11 cellular contexts compared by ENCODE assay signal in the genomic region with DNA sequence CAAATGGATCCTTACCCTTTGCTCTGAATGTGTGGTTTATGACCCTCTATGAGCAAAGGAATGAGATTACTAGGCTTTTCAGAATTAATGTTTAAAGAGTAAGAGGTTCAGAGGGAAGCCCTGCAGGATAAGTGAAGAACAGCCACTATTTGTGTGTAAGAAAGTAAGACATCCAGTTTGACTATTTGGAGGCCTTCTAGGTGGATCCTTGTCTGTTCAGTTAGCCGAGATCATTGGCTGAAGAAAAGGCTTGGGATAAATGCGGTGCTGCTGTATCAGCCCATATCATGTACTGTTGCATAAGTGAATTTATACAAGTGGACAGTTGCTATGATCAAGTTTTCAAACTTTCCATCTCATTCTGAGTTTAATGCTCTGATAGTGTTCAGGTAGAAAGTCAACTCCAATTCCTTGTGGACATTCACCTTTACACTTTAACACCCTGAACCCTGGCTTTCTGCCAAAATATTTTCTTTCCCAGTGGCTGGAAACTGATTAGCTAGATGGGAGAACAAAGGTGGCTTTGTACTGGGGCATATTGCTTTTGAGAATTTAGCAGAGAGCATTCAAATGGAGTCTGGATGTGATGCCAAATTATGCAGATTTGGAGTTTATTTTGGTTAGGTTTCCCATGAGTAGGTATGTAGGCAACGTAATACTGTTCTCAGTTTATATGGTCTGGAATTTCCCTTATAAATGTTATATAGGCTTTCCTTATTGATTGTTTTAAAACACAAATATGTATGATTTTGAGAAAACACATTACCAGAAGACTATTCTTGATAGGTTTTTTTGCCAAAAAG. TPM values are rescaled to one million over a fixed set of nuclear protein-coding genes. Genes with fewer than 3 reads are reported as not detected.
DNase-seq lines count a peak whose midpoint lies in the region; ATAC-seq and TF ChIP-seq lines count a peak whose summit lies in the region.
"Had no signal": no experiment of that assay in that cellular context is flagged by ENCODE, and none has a peak within 500 bp of the region (broad histone marks: within the 10 kb centered on the region; RNA-seq: fewer than 3 reads in every experiment).

No MANE protein-coding gene starts in this region.

- H3K27ac ChIP-seq in PC-3 (ENCODE audit: low read length) (peak overlapping the region; percentile 42), foreskin keratinocyte (peak overlapping the region; percentile 7)

- no peak overlapping the region for H3K9ac ChIP-seq in PC-3 (ENCODE audit: low read length)

- no peaks in the 10 kb centered on the region for H3K9me3 ChIP-seq in PC-3 (ENCODE audit: low read length)

- DNase-seq in activated CD4-positive, CD25-positive, alpha-beta regulatory T cell (lab: John Stamatoyannopoulos, UW) = no peak
- no peak for DNase-seq in PC-3
- DNase-seq in foreskin keratinocyte = no peak
- DNase-seq in stimulated activated naive CD8-positive, alpha-beta T cell treated with anti-CD3 and anti-CD28 coated beads, Interleukin-15, Interleukin-2, amounts not matched to agents 100 U/mL and 50 U/mL, for 24 hours = no peak
- DNase-seq in CD1c-positive myeloid dendritic cell (ENCODE audit: extremely low spot score) = no peak
- DNase-seq: activated naive CD8-positive, alpha-beta T cell treated with anti-CD3 and anti-CD28 coated beads, Interleukin-2, amount 10 ng/mL, durations not matched to agents 7 days and 5 days; AML-193; stimulated activated CD8-positive, alpha-beta memory T cell treated with anti-CD3 and anti-CD28 coated beads, Interleukin-4, amount 100 ng/mL, for 48 hours had no signal

- no peak overlapping the region for H2AFZ ChIP-seq in PC-3 (ENCODE audit: low read length)

- H3K36me3 ChIP-seq in PC-3 (ENCODE audit: low read depth, low read length) = peaks cover 14% of the 10 kb centered on the region

- H4K20me1 ChIP-seq in PC-3 (ENCODE audit: low read length) = no peaks in the 10 kb centered on the region

- H3F3A ChIP-seq in PC-3 (ENCODE audit: low read length, unreplicated experiment) = no peaks in the 10 kb centered on the region

- CTCF ChIA-PET in PC-3 (lab: Charles Lee) = interaction anchor here (1.1 to 1.5 kb wide), 2 partner anchors 83 to 120 kb away, joined by 3 to 5 read pairs; no protein-coding TSS in a partner anchor

- no peaks in the 10 kb centered on the region for H3K9me2 ChIP-seq in PC-3 (replicated peaks; ENCODE audit: low read length)

- intact Hi-C loops in PC-3 (cut with micrococcal nuclease) = no loop called here

- H3K79me2 ChIP-seq in PC-3 (ENCODE audit: low read length) = peaks cover 51% of the 10 kb centered on the region

- BruUV-seq in PC-3 (replicated peaks; lab: Mats Ljungman, UMichigan) = no TSS peak

- POLR2A ChIA-PET in PC-3 (lab: Charles Lee; ENCODE audit: unreplicated experiment) = interaction anchor here (0.6 kb wide), 4 partner anchors 13 to 233 kb away, joined by 3 to 16 read pairs (median 9); no protein-coding TSS in a partner anchor

- peak; percentile 72 to 83 for ATAC-seq in activated CD4-positive, CD25-positive, alpha-beta regulatory T cell treated with anti-CD3 and anti-CD28 coated beads, Interleukin-2, amount 50 U/mL, for 24 hours
- ATAC-seq in PC-3 (no peak), foreskin keratinocyte (no peak), GM19467 (IDR thresholded peaks at IDR 0.05; ENCODE audit: unreplicated experiment) (no peak), SK-N-SH treated with all-trans-retinoic acid at 6 μM for 48 hours (no peak)
- peak; percentile 81 for ATAC-seq in stimulated activated naive CD8-positive, alpha-beta T cell treated with anti-CD3 and anti-CD28 coated beads, Interleukin-15, Interleukin-2, amounts not matched to agents 100 U/mL and 50 U/mL, for 24 hours

- no peaks in the 10 kb centered on the region for H3K27me3 ChIP-seq in PC-3 (ENCODE audit: low read length)
- H3K27me3 ChIP-seq in foreskin keratinocyte = no peaks in the 10 kb centered on the region

- TF ChIP-seq CTCF in PC-3 (conservative IDR thresholded peaks at IDR 0.05; ENCODE audit: low read depth, low read length) = no peak
- TF ChIP-seq CTCF in foreskin keratinocyte (conservative IDR thresholded peaks at IDR 0.05) = no peak

- H3K4me1 ChIP-seq in PC-3 (ENCODE audit: insufficient read depth, low read length) (peaks cover 52% of the 10 kb centered on the region), foreskin keratinocyte (peaks cover 22% of the 10 kb centered on the region)

- peak overlapping the region; percentile 22 for H3K4me2 ChIP-seq in PC-3 (ENCODE audit: low read length)

- no peak overlapping the region for H3K4me3 ChIP-seq in PC-3 (ENCODE audit: low read length)

TF ChIP-seq in SK-N-SH treated with all-trans-retinoic acid at 6 μM for 48 hours, 23 proteins besides CTCF, POLR2A, EP300 and RAD21:
- TF ChIP-seq ESRRG (CRISPR knock-in tag; IDR thresholded peaks at IDR 0.05) (no peak), OSR1 (CRISPR knock-in tag; IDR thresholded peaks at IDR 0.05) (no peak), RARB (CRISPR knock-in tag; IDR thresholded peaks at IDR 0.05) (no peak), TCF4 (CRISPR knock-in tag; IDR thresholded peaks at IDR 0.05; ENCODE audit: borderline replicate concordance) (no peak), ARNTL (CRISPR knock-in tag; IDR thresholded peaks at IDR 0.05; ENCODE audit: borderline replicate concordance, low read depth) (no peak), ZNF8 (CRISPR knock-in tag; IDR thresholded peaks at IDR 0.05) (no peak), PPARA (CRISPR knock-in tag; IDR thresholded peaks at IDR 0.05; ENCODE audit: borderline replicate concordance) (no peak), CSDC2 (CRISPR knock-in tag; IDR thresholded peaks at IDR 0.05) (no peak), ZFP3 (CRISPR knock-in tag; IDR thresholded peaks at IDR 0.05) (no peak), GLIS3 (CRISPR knock-in tag; IDR thresholded peaks at IDR 0.05) (no peak), TOX (CRISPR knock-in tag; IDR thresholded peaks at IDR 0.05; ENCODE audit: borderline replicate concordance) (no peak)
TF ChIP-seq in SK-N-SH treated with all-trans-retinoic acid at 6 μM for 48 hours: peak in this region for 0.

RNA-seq across cellular contexts. Expression of a gene that starts 15.0 kb away (rescaled TPM):
- total RNA-seq in PC-3 (2014; rRNA removed) (3.7 and 4.3 TPM in 2 replicates), foreskin keratinocyte (4.3 and 5.2 TPM in 2 replicates)
- 1.0 and 1.1 TPM in 2 replicates for polyA plus RNA-seq in foreskin keratinocyte

RNA-seq across cellular contexts. Expression of a gene that starts 48.5 kb away (rescaled TPM):
- total RNA-seq in PC-3 (2014; rRNA removed) (49.9 and 56.9 TPM in 2 replicates), foreskin keratinocyte (11.5 and 15.0 TPM in 2 replicates)
- 20.6 and 23.5 TPM in 2 replicates for polyA plus RNA-seq in foreskin keratinocyte

RNA-seq across cellular contexts. Expression of a gene that starts 55.0 kb away (rescaled TPM):
- total RNA-seq in PC-3 (2014; rRNA removed) = 0.04 TPM in 1 of 2 replicates, not detected in the other
- total RNA-seq in foreskin keratinocyte = 0.07 TPM in 2 replicates
- polyA plus RNA-seq in foreskin keratinocyte = 0.06 TPM in 2 replicates
- total RNA-seq: activated naive CD8-positive, alpha-beta T cell treated with anti-CD3 and anti-CD28 coated beads, Interleukin-2, amount 10 ng/mL, durations not matched to agents 7 days and 5 days had no signal

Comparison
In these comparisons a context has a peak if more than half of its experiments do, and no peak if none do; other contexts are left out.
1. ATAC-seq: peak in activated CD4-positive, CD25-positive, alpha-beta regulatory T cell treated with anti-CD3 and anti-CD28 coated beads, Interleukin-2, amount 50 U/mL, for 24 hours (2 of 2) and stimulated activated naive CD8-positive, alpha-beta T cell treated with anti-CD3 and anti-CD28 coated beads, Interleukin-15, Interleukin-2, amounts not matched to agents 100 U/mL and 50 U/mL, for 24 hours (single experiment); none in PC-3 (single experiment), foreskin keratinocyte (single experiment), GM19467 (single experiment) and SK-N-SH treated with all-trans-retinoic acid at 6 μM for 48 hours (single experiment).